ENCODE assay signal across 13 cellular contexts in genomic region chr10:52483587-52483986, GRCh38.
DNase-seq lines count a peak whose midpoint lies in the region; ATAC-seq, FAIRE-seq and TF ChIP-seq lines count a peak whose summit lies in the region.
"Had no signal": no experiment of that assay in that cellular context is flagged by ENCODE, and none has a peak within 500 bp of the region (broad histone marks: within the 10 kb centered on the region; RNA-seq: fewer than 3 reads in every experiment).

No MANE protein-coding gene starts in this region.

- SMC1A ChIA-PET in GM12878 (lab: Charles Lee; ENCODE audit: uncharacterized antibody, unreplicated experiment) = no interaction called here

- DNase-seq in GM12878 (ENCODE audit: low read depth, low spot score) (no peak), NCI-H1694 treated with DMSO at 0.1 percent for 48 hours (lab: John Stamatoyannopoulos, UW) (no peak)
- no peak for DNase-seq in activated effector memory CD4-positive, alpha-beta T cell treated with anti-CD3 and anti-CD28 coated beads, Interleukin-2, amount 50 U/mL, for 16 hours
- no peak for DNase-seq in activated CD4-positive, alpha-beta T cell treated with anti-CD3 and anti-CD28 coated beads, Interleukin-2, amount 50 U/mL, for 1 hour
- DNase-seq in activated CD4-positive, alpha-beta T cell treated with anti-CD3 and anti-CD28 coated beads, Interleukin-2, amount 50 U/mL, for 4 hours = no peak
- DNase-seq: C1 segment of cervical spinal cord, immature natural killer cell, MG63, NCI-H446 treated with DMSO at 0.1 percent for 48 hours, Right ventricle myocardium superior had no signal

- POLR2A ChIA-PET in GM12878 (lab: Charles Lee) = no interaction called here

- no peaks in the 10 kb centered on the region for H3K9me3 ChIP-seq in GM12878 (replicated peaks; ENCODE audit: control insufficient read depth, insufficient read depth, low read length)
- H3K9me3 ChIP-seq: MG63 had no signal

- H3K4me3 ChIP-seq in GM12878 = no peak overlapping the region
- H3K4me3 ChIP-seq: MG63 had no signal

- no peak overlapping the region for H3K4me2 ChIP-seq in GM12878 (ENCODE audit: control insufficient read depth, insufficient read depth)

- intact Hi-C loops in GM12878 (cut with micrococcal nuclease; ENCODE audit: unreplicated experiment) = no loop called here

- ATAC-seq in GM18517 (IDR thresholded peaks at IDR 0.05; ENCODE audit: unreplicated experiment) (peak; percentile 67), GM21576 (IDR thresholded peaks at IDR 0.05; ENCODE audit: unreplicated experiment) (peak; percentile 68), HG03159 (IDR thresholded peaks at IDR 0.05; ENCODE audit: unreplicated experiment) (peak; percentile 65), GM12878 (peak; percentile 55; the same call in 2 of the 3 replicates)

- no peaks in the 10 kb centered on the region for H3K27me3 ChIP-seq in GM12878 (replicated peaks in 1 of 2; ENCODE audit: control insufficient read depth in 2 of 2, insufficient read depth in 2 of 2, low read length in 1 of 2)
- H3K27me3 ChIP-seq: MG63 had no signal

- H2AFZ ChIP-seq in GM12878 (ENCODE audit: control insufficient read depth, low read depth, low read length) = no peak overlapping the region

- H3K4me1 ChIP-seq in GM12878 (ENCODE audit: control insufficient read depth, insufficient read depth, low read length) = no peaks in the 10 kb centered on the region

- no peak for TF ChIP-seq EP300 in GM12878 (IDR thresholded peaks at IDR 0.05; ENCODE audit: borderline replicate concordance in 1 of 2, control insufficient read depth in 1 of 2, low read depth in 2 of 2, low read length in 2 of 2)

- no TSS peak for BruUV-seq in GM12878 (replicated peaks; lab: Mats Ljungman, UMichigan)

- in situ Hi-C loops in GM12878 (cut with MboI) = loop anchor here (10.0 kb wide), 1 partner anchor 169 kb away; the partner anchor contains the start of gene DKK1

- no peak for TF ChIP-seq RAD21 in GM12878 (IDR thresholded peaks at IDR 0.05; ENCODE audit: insufficient read depth, low read depth, low read length)

- 8% methylated on average over 3 of the region's 3 CpGs for WGBS in GM12878 (ENCODE audit: insufficient coverage, insufficient replicate concordance, low lambda C conversion rate, missing lambda C conversion rate)

- no peak overlapping the region for H3K27ac ChIP-seq in GM12878 (ENCODE audit: control insufficient read depth, insufficient read depth)

- no peak for TF ChIP-seq POLR2A in GM12878 (IDR thresholded peaks at IDR 0.05; ENCODE audit: low read depth, low read length)

- H3K79me2 ChIP-seq in GM12878 (ENCODE audit: control insufficient read depth, insufficient read depth, low read length) = no peaks in the 10 kb centered on the region

- H4K20me1 ChIP-seq in GM12878 (ENCODE audit: control insufficient read depth, insufficient read depth) = no peaks in the 10 kb centered on the region

- RAD21 ChIA-PET in GM12878 (lab: Charles Lee; ENCODE audit: unreplicated experiment) = no interaction called here

- CTCF ChIA-PET in GM12878 (lab: Yijun Ruan, JAX) = interaction anchor here (1.1 to 7.3 kb wide), 3 partner anchors 20 to 245 kb away, joined by 3 to 61 read pairs (median 3); no protein-coding TSS in a partner anchor

- FAIRE-seq in GM12878 (lab: Jason Lieb, UNC) = no peak

- no peaks in the 10 kb centered on the region for H3K36me3 ChIP-seq in GM12878 (ENCODE audit: control insufficient read depth in 2 of 2, insufficient read depth in 2 of 2, low read length in 1 of 2)
- H3K36me3 ChIP-seq: MG63 had no signal

- no peak for TF ChIP-seq CTCF in GM12878 (IDR thresholded peaks at IDR 0.05 in 2 of 3, conservative IDR thresholded peaks at IDR 0.05 in 1 of 3; ENCODE audit: control insufficient read depth in 2 of 3, extremely low read depth in 1 of 3, insufficient read depth in 1 of 3, low read depth in 3 of 3, low read length in 3 of 3)

- H3K9ac ChIP-seq in GM12878 (ENCODE audit: control insufficient read depth, insufficient read depth, low read length) = no peak overlapping the region

TF ChIP-seq in GM12878, 131 proteins besides CTCF, POLR2A, EP300 and RAD21:
- no peak for TF ChIP-seq MLLT1 (IDR thresholded peaks at IDR 0.05)
- TF ChIP-seq ZNF24 (IDR thresholded peaks at IDR 0.05) = no peak
- no peak for TF ChIP-seq MAX (IDR thresholded peaks at IDR 0.05; ENCODE audit: low read depth, low read length)
